1 cellular context compared by ENCODE assay signal in the genomic region with DNA sequence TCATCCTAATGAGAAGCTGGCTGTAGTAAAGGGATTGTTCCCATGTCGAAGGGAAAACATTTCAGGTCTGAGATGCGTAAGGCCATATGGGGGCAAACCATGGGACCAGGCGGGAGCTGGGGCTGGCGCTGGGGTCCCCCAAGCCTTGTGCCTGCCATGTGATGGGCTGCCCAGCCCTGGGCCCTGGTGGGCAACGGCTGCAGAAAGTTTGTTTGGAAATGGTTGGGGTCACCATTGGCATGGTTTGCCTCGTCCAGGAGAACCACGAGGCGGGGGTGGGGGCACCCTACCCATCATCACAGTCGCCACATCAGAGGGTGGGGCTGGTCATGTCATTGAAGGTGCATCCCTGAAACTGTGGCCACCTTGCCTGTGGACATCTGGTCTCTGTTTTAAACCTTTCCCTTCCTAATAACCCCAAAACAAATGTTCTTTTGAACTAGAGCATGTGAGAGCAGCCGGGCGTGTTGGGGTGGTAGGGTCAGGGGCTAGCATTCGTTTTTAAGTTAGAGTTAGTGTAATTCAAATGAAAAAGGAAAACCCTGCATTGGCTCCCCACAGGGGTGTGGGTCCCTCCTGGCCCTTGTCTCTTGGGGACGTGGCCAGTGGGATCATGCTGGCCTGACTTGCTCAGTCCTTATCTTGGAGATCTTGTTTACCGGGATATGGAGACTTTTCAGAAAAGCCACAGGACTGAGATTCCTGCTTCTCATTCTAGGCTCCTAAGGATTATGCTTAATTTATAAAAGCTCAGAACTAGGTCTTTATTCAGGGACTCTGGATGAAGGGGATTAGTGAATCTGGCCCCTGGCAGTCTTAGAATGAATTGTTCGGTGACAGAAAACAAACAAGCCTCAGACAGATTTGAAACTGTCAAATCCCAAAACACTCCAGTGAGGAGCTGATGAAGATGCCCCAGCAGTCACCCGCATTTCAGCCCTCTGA.
TF ChIP-seq lines count a peak whose summit lies in the region.

No MANE protein-coding gene starts in this region.

TF ChIP-seq in WTC11, 78 proteins besides CTCF, POLR2A, EP300 and RAD21 (continued from another document):
- TF ChIP-seq, protein P1, sequence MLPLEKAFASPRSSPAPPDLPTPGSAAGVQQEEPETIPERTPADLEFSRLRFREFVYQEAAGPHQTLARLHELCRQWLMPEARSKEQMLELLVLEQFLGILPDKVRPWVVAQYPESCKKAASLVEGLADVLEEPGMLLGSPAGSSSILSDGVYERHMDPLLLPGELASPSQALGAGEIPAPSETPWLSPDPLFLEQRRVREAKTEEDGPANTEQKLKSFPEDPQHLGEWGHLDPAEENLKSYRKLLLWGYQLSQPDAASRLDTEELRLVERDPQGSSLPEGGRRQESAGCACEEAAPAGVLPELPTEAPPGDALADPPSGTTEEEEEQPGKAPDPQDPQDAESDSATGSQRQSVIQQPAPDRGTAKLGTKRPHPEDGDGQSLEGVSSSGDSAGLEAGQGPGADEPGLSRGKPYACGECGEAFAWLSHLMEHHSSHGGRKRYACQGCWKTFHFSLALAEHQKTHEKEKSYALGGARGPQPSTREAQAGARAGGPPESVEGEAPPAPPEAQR (CRISPR knock-in tag; IDR thresholded peaks at IDR 0.05): no peak
- TF ChIP-seq FOXK1 (CRISPR knock-in tag; IDR thresholded peaks at IDR 0.05) (no peak), ATF1 (CRISPR knock-in tag; IDR thresholded peaks at IDR 0.05) (no peak)
- TF ChIP-seq, protein P2, sequence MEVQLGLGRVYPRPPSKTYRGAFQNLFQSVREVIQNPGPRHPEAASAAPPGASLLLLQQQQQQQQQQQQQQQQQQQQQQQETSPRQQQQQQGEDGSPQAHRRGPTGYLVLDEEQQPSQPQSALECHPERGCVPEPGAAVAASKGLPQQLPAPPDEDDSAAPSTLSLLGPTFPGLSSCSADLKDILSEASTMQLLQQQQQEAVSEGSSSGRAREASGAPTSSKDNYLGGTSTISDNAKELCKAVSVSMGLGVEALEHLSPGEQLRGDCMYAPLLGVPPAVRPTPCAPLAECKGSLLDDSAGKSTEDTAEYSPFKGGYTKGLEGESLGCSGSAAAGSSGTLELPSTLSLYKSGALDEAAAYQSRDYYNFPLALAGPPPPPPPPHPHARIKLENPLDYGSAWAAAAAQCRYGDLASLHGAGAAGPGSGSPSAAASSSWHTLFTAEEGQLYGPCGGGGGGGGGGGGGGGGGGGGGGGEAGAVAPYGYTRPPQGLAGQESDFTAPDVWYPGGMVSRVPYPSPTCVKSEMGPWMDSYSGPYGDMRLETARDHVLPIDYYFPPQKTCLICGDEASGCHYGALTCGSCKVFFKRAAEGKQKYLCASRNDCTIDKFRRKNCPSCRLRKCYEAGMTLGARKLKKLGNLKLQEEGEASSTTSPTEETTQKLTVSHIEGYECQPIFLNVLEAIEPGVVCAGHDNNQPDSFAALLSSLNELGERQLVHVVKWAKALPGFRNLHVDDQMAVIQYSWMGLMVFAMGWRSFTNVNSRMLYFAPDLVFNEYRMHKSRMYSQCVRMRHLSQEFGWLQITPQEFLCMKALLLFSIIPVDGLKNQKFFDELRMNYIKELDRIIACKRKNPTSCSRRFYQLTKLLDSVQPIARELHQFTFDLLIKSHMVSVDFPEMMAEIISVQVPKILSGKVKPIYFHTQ (CRISPR knock-in tag; IDR thresholded peaks at IDR 0.05): no peak
- TF ChIP-seq, protein P3, sequence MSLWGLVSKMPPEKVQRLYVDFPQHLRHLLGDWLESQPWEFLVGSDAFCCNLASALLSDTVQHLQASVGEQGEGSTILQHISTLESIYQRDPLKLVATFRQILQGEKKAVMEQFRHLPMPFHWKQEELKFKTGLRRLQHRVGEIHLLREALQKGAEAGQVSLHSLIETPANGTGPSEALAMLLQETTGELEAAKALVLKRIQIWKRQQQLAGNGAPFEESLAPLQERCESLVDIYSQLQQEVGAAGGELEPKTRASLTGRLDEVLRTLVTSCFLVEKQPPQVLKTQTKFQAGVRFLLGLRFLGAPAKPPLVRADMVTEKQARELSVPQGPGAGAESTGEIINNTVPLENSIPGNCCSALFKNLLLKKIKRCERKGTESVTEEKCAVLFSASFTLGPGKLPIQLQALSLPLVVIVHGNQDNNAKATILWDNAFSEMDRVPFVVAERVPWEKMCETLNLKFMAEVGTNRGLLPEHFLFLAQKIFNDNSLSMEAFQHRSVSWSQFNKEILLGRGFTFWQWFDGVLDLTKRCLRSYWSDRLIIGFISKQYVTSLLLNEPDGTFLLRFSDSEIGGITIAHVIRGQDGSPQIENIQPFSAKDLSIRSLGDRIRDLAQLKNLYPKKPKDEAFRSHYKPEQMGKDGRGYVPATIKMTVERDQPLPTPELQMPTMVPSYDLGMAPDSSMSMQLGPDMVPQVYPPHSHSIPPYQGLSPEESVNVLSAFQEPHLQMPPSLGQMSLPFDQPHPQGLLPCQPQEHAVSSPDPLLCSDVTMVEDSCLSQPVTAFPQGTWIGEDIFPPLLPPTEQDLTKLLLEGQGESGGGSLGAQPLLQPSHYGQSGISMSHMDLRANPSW (CRISPR knock-in tag; conservative IDR thresholded peaks at IDR 0.05; ENCODE audit: low read depth): no peak
- TF ChIP-seq, protein P4, sequence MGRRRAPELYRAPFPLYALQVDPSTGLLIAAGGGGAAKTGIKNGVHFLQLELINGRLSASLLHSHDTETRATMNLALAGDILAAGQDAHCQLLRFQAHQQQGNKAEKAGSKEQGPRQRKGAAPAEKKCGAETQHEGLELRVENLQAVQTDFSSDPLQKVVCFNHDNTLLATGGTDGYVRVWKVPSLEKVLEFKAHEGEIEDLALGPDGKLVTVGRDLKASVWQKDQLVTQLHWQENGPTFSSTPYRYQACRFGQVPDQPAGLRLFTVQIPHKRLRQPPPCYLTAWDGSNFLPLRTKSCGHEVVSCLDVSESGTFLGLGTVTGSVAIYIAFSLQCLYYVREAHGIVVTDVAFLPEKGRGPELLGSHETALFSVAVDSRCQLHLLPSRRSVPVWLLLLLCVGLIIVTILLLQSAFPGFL (CRISPR knock-in tag; IDR thresholded peaks at IDR 0.05; ENCODE audit: borderline replicate concordance): no peak
